Comparison of ENCODE assay signal across 9 cellular contexts in the genomic region with DNA sequence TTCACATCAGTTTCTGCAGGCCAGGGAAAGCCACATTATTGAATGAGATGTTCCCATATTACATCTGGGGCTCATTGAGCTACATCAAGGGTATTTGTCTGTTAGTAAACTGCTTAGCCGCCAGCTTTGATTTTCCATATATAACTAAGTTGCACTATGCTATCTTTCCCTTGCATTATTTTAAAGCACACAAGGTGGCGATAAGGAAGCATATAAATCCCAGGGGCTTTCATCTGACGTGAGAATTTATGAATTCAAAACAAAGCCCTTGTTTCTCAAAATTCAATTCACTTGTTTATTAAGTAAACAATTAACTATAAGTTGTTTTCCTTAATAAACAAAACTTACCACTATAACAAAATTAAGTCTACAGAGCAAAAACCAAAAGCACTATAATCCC.
DNase-seq lines count a peak whose midpoint lies in the region; ATAC-seq and TF ChIP-seq lines count a peak whose summit lies in the region.
"Had no signal": no experiment of that assay in that cellular context is flagged by ENCODE, and none has a peak within 500 bp of the region (broad histone marks: within the 10 kb centered on the region; RNA-seq: fewer than 3 reads in every experiment).

No MANE protein-coding gene starts in this region.

- no peak for ATAC-seq in RWPE2 (ENCODE audit: low read depth)
- no peak for ATAC-seq in stimulated activated effector memory CD8-positive, alpha-beta T cell treated with anti-CD3 and anti-CD28 coated beads, Interleukin-12 subunit alpha, Interleukin-12 subunit beta, amount 100 ng/mL, for 72 hours
- ATAC-seq: activated CD8-positive, alpha-beta memory T cell treated with anti-CD3 and anti-CD28 coated beads, Interleukin-2, amount 10 ng/mL, durations not matched to agents 7 days and 5 days had no signal

- CTCF ChIA-PET in CD8-positive, alpha-beta memory T cell (lab: Charles Lee): no interaction called here

- no peaks in the 10 kb centered on the region for H3K36me3 Mint-ChIP-seq in stimulated activated effector memory CD8-positive, alpha-beta T cell treated with anti-CD3 and anti-CD28 coated beads, Interleukin-12 subunit alpha, Interleukin-12 subunit beta, amount 100 ng/mL, for 72 hours
- no peaks in the 10 kb centered on the region for H3K36me3 Mint-ChIP-seq in CD8-positive, alpha-beta memory T cell
- H3K36me3 Mint-ChIP-seq: activated CD8-positive, alpha-beta memory T cell treated with anti-CD3 and anti-CD28 coated beads, Interleukin-2, amount 10 ng/mL, durations not matched to agents 7 days and 5 days had no signal

- H3K27ac ChIP-seq in RWPE2 (ENCODE audit: poor library complexity, severe bottlenecking) (no peak overlapping the region), parathyroid adenoma (no peak overlapping the region), caudate nucleus (ENCODE audit: low read depth, low read length) (no peak overlapping the region)
- no peak overlapping the region for H3K27ac ChIP-seq in CD8-positive, alpha-beta memory T cell (ENCODE audit: low read depth, low read length)

- no peaks in the 10 kb centered on the region for H3K79me2 ChIP-seq in parathyroid adenoma

- H3K9me3 ChIP-seq in RWPE2 (ENCODE audit: severe bottlenecking) (no peaks in the 10 kb centered on the region), parathyroid adenoma (ENCODE audit: control insufficient read depth, low read length) (no peaks in the 10 kb centered on the region)
- no peaks in the 10 kb centered on the region for H3K9me3 ChIP-seq in CD8-positive, alpha-beta memory T cell (ENCODE audit: low read length)

- no peaks in the 10 kb centered on the region for H3K4me1 Mint-ChIP-seq in stimulated activated effector memory CD8-positive, alpha-beta T cell treated with anti-CD3 and anti-CD28 coated beads, Interleukin-12 subunit alpha, Interleukin-12 subunit beta, amount 100 ng/mL, for 72 hours
- H3K4me1 Mint-ChIP-seq in CD8-positive, alpha-beta memory T cell: no peaks in the 10 kb centered on the region
- H3K4me1 Mint-ChIP-seq: activated CD8-positive, alpha-beta memory T cell treated with anti-CD3 and anti-CD28 coated beads, Interleukin-2, amount 10 ng/mL, durations not matched to agents 7 days and 5 days had no signal

- no peak overlapping the region for H3K4me2 ChIP-seq in parathyroid adenoma (ENCODE audit: low read length)

- TF ChIP-seq CTCF in RWPE2 (IDR thresholded peaks at IDR 0.05; ENCODE audit: poor library complexity, severe bottlenecking): peak; percentile 33
- peak; percentile 17 for TF ChIP-seq CTCF in parathyroid adenoma (IDR thresholded peaks at IDR 0.05)

- H3K9me3 Mint-ChIP-seq in stimulated activated effector memory CD8-positive, alpha-beta T cell treated with anti-CD3 and anti-CD28 coated beads, Interleukin-12 subunit alpha, Interleukin-12 subunit beta, amount 100 ng/mL, for 72 hours: peaks cover 3% of the 10 kb centered on the region
- H3K9me3 Mint-ChIP-seq in CD8-positive, alpha-beta memory T cell: peaks cover 0 to 3% (median 0%) of the 10 kb centered on the region in 5 donors

- POLR2A ChIA-PET in CD8-positive, alpha-beta memory T cell (lab: Charles Lee): no interaction called here

- no peaks in the 10 kb centered on the region for H3K4me1 ChIP-seq in RWPE2 (ENCODE audit: insufficient read depth, poor library complexity, severe bottlenecking)
- H3K4me1 ChIP-seq in parathyroid adenoma: peaks cover 13% of the 10 kb centered on the region
- no peaks in the 10 kb centered on the region for H3K4me1 ChIP-seq in CD8-positive, alpha-beta memory T cell (ENCODE audit: insufficient read depth, low read length)

- peaks cover 3% of the 10 kb centered on the region for H3K27me3 ChIP-seq in RWPE2 (ENCODE audit: insufficient read depth, poor library complexity, severe bottlenecking)
- H3K27me3 ChIP-seq in parathyroid adenoma (ENCODE audit: control insufficient read depth, insufficient read depth, low read length): no peaks in the 10 kb centered on the region
- no peaks in the 10 kb centered on the region for H3K27me3 ChIP-seq in CD8-positive, alpha-beta memory T cell (ENCODE audit: insufficient read depth, low read length, poor library complexity, severe bottlenecking)

- H3K9ac ChIP-seq in parathyroid adenoma: no peak overlapping the region

- H2AFZ ChIP-seq in parathyroid adenoma: no peak overlapping the region

- H3K36me3 ChIP-seq in RWPE2 (ENCODE audit: low read depth) (no peaks in the 10 kb centered on the region), parathyroid adenoma (ENCODE audit: control insufficient read depth, insufficient read depth, low read length) (no peaks in the 10 kb centered on the region)
- H3K36me3 ChIP-seq in CD8-positive, alpha-beta memory T cell (ENCODE audit: insufficient read depth, low read length): no peaks in the 10 kb centered on the region

- DNase-seq in NCI-H2227 (lab: John Stamatoyannopoulos, UW; ENCODE audit: unreplicated experiment): peak; percentile 17
- no peak for DNase-seq in NCI-H2227 treated with DMSO at 0.1 percent for 48 hours (lab: John Stamatoyannopoulos, UW)
- DNase-seq in NCI-H1105 (lab: John Stamatoyannopoulos, UW): peak; percentile 3
- no peak for DNase-seq in RWPE2 (ENCODE audit: low spot score)
- no peak for DNase-seq in stimulated activated effector memory CD8-positive, alpha-beta T cell treated with anti-CD3 and anti-CD28 coated beads, Interleukin-12 subunit alpha, Interleukin-12 subunit beta, amount 100 ng/mL, for 72 hours (ENCODE audit: low spot score in 2 of 2)
- no peak for DNase-seq in caudate nucleus (lab: John Stamatoyannopoulos, UW)
- no peak for DNase-seq in CD8-positive, alpha-beta memory T cell
- DNase-seq: activated CD8-positive, alpha-beta memory T cell treated with anti-CD3 and anti-CD28 coated beads, Interleukin-2, amount 10 ng/mL, durations not matched to agents 7 days and 5 days had no signal

- peaks cover 0 to 1% of the 10 kb centered on the region in 2 donors for H3K27me3 Mint-ChIP-seq in CD8-positive, alpha-beta memory T cell
- H3K27me3 Mint-ChIP-seq: activated CD8-positive, alpha-beta memory T cell treated with anti-CD3 and anti-CD28 coated beads, Interleukin-2, amount 10 ng/mL, durations not matched to agents 7 days and 5 days had no signal

- no peak overlapping the region for H3K4me3 Mint-ChIP-seq in stimulated activated effector memory CD8-positive, alpha-beta T cell treated with anti-CD3 and anti-CD28 coated beads, Interleukin-12 subunit alpha, Interleukin-12 subunit beta, amount 100 ng/mL, for 72 hours
- no peak overlapping the region for H3K4me3 Mint-ChIP-seq in CD8-positive, alpha-beta memory T cell
- H3K4me3 Mint-ChIP-seq: activated CD8-positive, alpha-beta memory T cell treated with anti-CD3 and anti-CD28 coated beads, Interleukin-2, amount 10 ng/mL, durations not matched to agents 7 days and 5 days had no signal

- H3K4me3 ChIP-seq in RWPE2 (ENCODE audit: severe bottlenecking) (no peak overlapping the region), parathyroid adenoma (ENCODE audit: low read depth, low read length) (no peak overlapping the region)
- no peak overlapping the region for H3K4me3 ChIP-seq in CD8-positive, alpha-beta memory T cell (ENCODE audit: low read length)

- H3K27ac Mint-ChIP-seq in stimulated activated effector memory CD8-positive, alpha-beta T cell treated with anti-CD3 and anti-CD28 coated beads, Interleukin-12 subunit alpha, Interleukin-12 subunit beta, amount 100 ng/mL, for 72 hours: no peak overlapping the region
- no peak overlapping the region for H3K27ac Mint-ChIP-seq in CD8-positive, alpha-beta memory T cell
- H3K27ac Mint-ChIP-seq: activated CD8-positive, alpha-beta memory T cell treated with anti-CD3 and anti-CD28 coated beads, Interleukin-2, amount 10 ng/mL, durations not matched to agents 7 days and 5 days had no signal

Comparison
In these comparisons a context has a peak if more than half of its experiments do, and no peak if none do; other contexts are left out.
1. DNase-seq: peak in NCI-H2227 (single experiment) and NCI-H1105 (single experiment); none in NCI-H2227 treated with DMSO at 0.1 percent for 48 hours (single experiment), RWPE2 (single experiment), stimulated activated effector memory CD8-positive, alpha-beta T cell treated with anti-CD3 and anti-CD28 coated beads, Interleukin-12 subunit alpha, Interleukin-12 subunit beta, amount 100 ng/mL, for 72 hours (0 of 2), caudate nucleus (0 of 61) and CD8-positive, alpha-beta memory T cell (0 of 5).